7 cellular contexts compared by ENCODE assay signal in the genomic region with DNA sequence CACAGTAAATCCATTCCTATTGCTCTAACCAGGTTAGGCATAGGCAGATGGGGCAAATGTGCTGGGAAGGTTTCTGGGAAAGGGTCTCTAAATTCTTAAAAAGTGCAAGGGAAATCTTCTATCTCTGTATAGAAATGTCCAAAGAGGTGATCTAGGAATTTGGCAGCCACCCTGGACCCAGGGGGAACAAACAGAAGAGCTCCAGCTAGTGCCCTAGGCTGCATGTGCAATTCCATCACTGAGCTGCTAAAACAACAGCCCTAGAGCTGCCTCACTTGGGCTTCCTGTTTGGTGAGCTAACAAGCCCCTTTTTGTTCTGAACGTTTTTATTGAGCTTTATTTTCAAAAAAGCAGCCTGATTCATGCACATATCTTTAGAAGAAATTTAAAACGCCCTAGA. TPM values are rescaled to one million over a fixed set of nuclear protein-coding genes. Genes with fewer than 3 reads are reported as not detected.
A peak's percentile ranks its signal among the peaks of the same experiment; 100 is the strongest.
DNase-seq lines count a peak whose midpoint lies in the region; ATAC-seq, FAIRE-seq and TF ChIP-seq lines count a peak whose summit lies in the region.
"Not testable (repeated sequence)": the region's sequence is repeated elsewhere in the genome, so short reads cannot be mapped to it uniquely, and the experiment has no call there.

No MANE protein-coding gene starts in this region.

- not testable (repeated sequence) for H3K27ac ChIP-seq in CD8-positive, alpha-beta T cell (ENCODE audit: low read depth, low read length); PC-3 (ENCODE audit: low read length); endothelial cell of umbilical vein (ENCODE audit: insufficient read depth, low read depth, low read length); pancreas

- H3K27ac Mint-ChIP-seq in CD8-positive, alpha-beta T cell, result peak overlapping the region; percentile 49
- H3K27ac Mint-ChIP-seq in progenitor cell of endocrine pancreas, result peak overlapping the region; percentile 59

- H2AFZ ChIP-seq in PC-3 (ENCODE audit: low read length); endothelial cell of umbilical vein (ENCODE audit: low read depth, low read length): not testable (repeated sequence)

- not testable (repeated sequence) for BruUV-seq in PC-3 (replicated peaks; lab: Mats Ljungman, UMichigan); endothelial cell of umbilical vein (replicated peaks; lab: Mats Ljungman, UMichigan)

- H3K36me3 Mint-ChIP-seq in CD8-positive, alpha-beta T cell, result peaks cover 22% of the 10 kb centered on the region
- not testable (repeated sequence) for H3K36me3 Mint-ChIP-seq in progenitor cell of endocrine pancreas (ENCODE audit: insufficient read depth)

- not testable (repeated sequence) for H3K4me3 Mint-ChIP-seq in CD8-positive, alpha-beta T cell; progenitor cell of endocrine pancreas (ENCODE audit: low read depth)

- TF ChIP-seq CTCF in CD8-positive, alpha-beta T cell (IDR thresholded peaks at IDR 0.05); PC-3 (conservative IDR thresholded peaks at IDR 0.05; ENCODE audit: low read depth, low read length); bronchial epithelial cell (IDR thresholded peaks at IDR 0.05; ENCODE audit: insufficient read depth, low read length, severe bottlenecking); endothelial cell of umbilical vein (IDR thresholded peaks at IDR 0.05; ENCODE audit: extremely low read depth in 1 of 2, insufficient read depth in 1 of 2, low read depth in 1 of 2, low read length in 2 of 2); pancreas (IDR thresholded peaks at IDR 0.05); progenitor cell of endocrine pancreas (IDR thresholded peaks at IDR 0.05; ENCODE audit: unreplicated experiment): not testable (repeated sequence)

- not testable (repeated sequence) for TF ChIP-seq POLR2A in endothelial cell of umbilical vein (IDR thresholded peaks at IDR 0.05; ENCODE audit: low read depth, low read length)

- not testable (repeated sequence) for DNase-seq in CD8-positive, alpha-beta T cell; GM19239 (ENCODE audit: insufficient read length, low spot score); PC-3; bronchial epithelial cell (ENCODE audit: low read depth); endothelial cell of umbilical vein (ENCODE audit: low read depth, low spot score); pancreas; progenitor cell of endocrine pancreas (ENCODE audit: low spot score, unreplicated experiment)

- H3K27me3 ChIP-seq in CD8-positive, alpha-beta T cell (ENCODE audit: insufficient read depth, low read length); PC-3 (ENCODE audit: low read length); bronchial epithelial cell (ENCODE audit: control insufficient read depth, insufficient read depth, low read length); endothelial cell of umbilical vein (ENCODE audit: control insufficient read depth in 2 of 2, insufficient read depth in 2 of 2, low read length in 2 of 2); pancreas: not testable (repeated sequence)

- not testable (repeated sequence) for H3K9me3 ChIP-seq in CD8-positive, alpha-beta T cell (ENCODE audit: low read length); PC-3 (ENCODE audit: low read length); endothelial cell of umbilical vein (replicated peaks; ENCODE audit: control insufficient read depth, insufficient read depth, low read length); pancreas

- intact Hi-C loops in CD8-positive, alpha-beta T cell (cut with DNase I, micrococcal nuclease); PC-3 (cut with micrococcal nuclease); endothelial cell of umbilical vein (cut with micrococcal nuclease); pancreas (cut with DNase I): not testable (repeated sequence)

- CTCF ChIA-PET in CD8-positive, alpha-beta T cell (lab: Charles Lee); PC-3 (lab: Charles Lee); endothelial cell of umbilical vein (lab: Charles Lee): not testable (repeated sequence)

- H3K4me1 ChIP-seq in CD8-positive, alpha-beta T cell (ENCODE audit: insufficient read depth, low read length); PC-3 (ENCODE audit: insufficient read depth, low read length); endothelial cell of umbilical vein (ENCODE audit: control insufficient read depth, extremely low read depth, insufficient read depth, low read length): not testable (repeated sequence)
- peaks cover 0 to 11% (median 9%) of the 10 kb centered on the region in 3 donors for H3K4me1 ChIP-seq in pancreas

- not testable (repeated sequence) for H4K20me1 ChIP-seq in PC-3 (ENCODE audit: low read length); endothelial cell of umbilical vein (replicated peaks; ENCODE audit: control insufficient read depth, extremely low read depth, insufficient read depth, low read length)

- H3K4me2 ChIP-seq in PC-3 (ENCODE audit: low read length); endothelial cell of umbilical vein (ENCODE audit: insufficient read depth, low read length): not testable (repeated sequence)

- not testable (repeated sequence) for H3K9me2 ChIP-seq in PC-3 (replicated peaks; ENCODE audit: low read length)

- H3K9me1 ChIP-seq in endothelial cell of umbilical vein (replicated peaks; ENCODE audit: control insufficient read depth, extremely low read depth, insufficient read depth, low read length), result not testable (repeated sequence)

- not testable (repeated sequence) for H3K9me3 Mint-ChIP-seq in CD8-positive, alpha-beta T cell; progenitor cell of endocrine pancreas (ENCODE audit: low read depth)

- H3K4me1 Mint-ChIP-seq in CD8-positive, alpha-beta T cell (ENCODE audit: low read depth); progenitor cell of endocrine pancreas (ENCODE audit: low read depth): not testable (repeated sequence)

- H3K79me2 ChIP-seq in PC-3 (ENCODE audit: low read length); endothelial cell of umbilical vein (ENCODE audit: control insufficient read depth, insufficient read depth, low read length): not testable (repeated sequence)

- H3K9ac ChIP-seq in PC-3 (ENCODE audit: low read length); endothelial cell of umbilical vein (replicated peaks; ENCODE audit: extremely low read depth, insufficient read depth, low read length): not testable (repeated sequence)

- H3K27me3 Mint-ChIP-seq in CD8-positive, alpha-beta T cell (ENCODE audit: low read depth); progenitor cell of endocrine pancreas: not testable (repeated sequence)

- H3K36me3 ChIP-seq in CD8-positive, alpha-beta T cell (ENCODE audit: insufficient read depth, low read length); PC-3 (ENCODE audit: low read depth, low read length); bronchial epithelial cell (ENCODE audit: control insufficient read depth, insufficient read depth, low read length); endothelial cell of umbilical vein (ENCODE audit: control insufficient read depth in 2 of 2, extremely low read depth in 1 of 2, insufficient read depth in 2 of 2, low read length in 2 of 2); pancreas: not testable (repeated sequence)

- dilution Hi-C loops in endothelial cell of umbilical vein (cut with MboI; ENCODE audit: extremely low pct_ligation_motif_present, low sequenced_read_pairs), result not testable (repeated sequence)

- H3K4me3 ChIP-seq in CD8-positive, alpha-beta T cell (ENCODE audit: low read depth, low read length); PC-3 (ENCODE audit: low read length); bronchial epithelial cell (ENCODE audit: low read depth, low read length); endothelial cell of umbilical vein (replicated peaks in 1 of 3; ENCODE audit: insufficient read depth in 1 of 3, low read depth in 1 of 3, low read length in 3 of 3); pancreas: not testable (repeated sequence)

- H3F3A ChIP-seq in PC-3 (ENCODE audit: low read length, unreplicated experiment), result not testable (repeated sequence)

- POLR2A ChIA-PET in CD8-positive, alpha-beta T cell (lab: Charles Lee); PC-3 (lab: Charles Lee; ENCODE audit: unreplicated experiment); endothelial cell of umbilical vein (lab: Charles Lee): not testable (repeated sequence)

- WGBS in pancreas, 2 donors, result 33 to 49% methylated on average over 2 of the region's 2 CpGs

- not testable (repeated sequence) for ATAC-seq in CD8-positive, alpha-beta T cell; pancreas
- ATAC-seq in PC-3, result peak; percentile 74

- FAIRE-seq in GM19239 (lab: Jason Lieb, UNC), result peak; percentile 11
- FAIRE-seq in bronchial epithelial cell (lab: Jason Lieb, UNC), result peak; percentile 47
- FAIRE-seq in endothelial cell of umbilical vein (lab: Jason Lieb, UNC), result peak; percentile 26
- FAIRE-seq in pancreas (lab: Jason Lieb, UNC), result peak; percentile 13

RNA-seq across cellular contexts. Expression of a gene that starts 16.9 kb away (rescaled TPM):
- total RNA-seq in CD8-positive, alpha-beta T cell, result 10 to 100 TPM; 32.9 to 33.5 TPM
- total RNA-seq in PC-3 (2014; rRNA removed) (78.2 and 83.4 TPM in 2 replicates), bronchial epithelial cell (1.6 and 2.6 TPM in 2 replicates), endothelial cell of umbilical vein (21.5 and 27.8 TPM in 2 replicates), pancreas (10 to 100 TPM in 4 of 6 donors, 1 to 10 TPM in 2; 6.8 to 16.9 (median 13.9) TPM), progenitor cell of endocrine pancreas (49.4 and 50.8 TPM in 2 replicates)
- polyA plus RNA-seq in endothelial cell of umbilical vein (36.8 and 57.6 TPM in 2 replicates), pancreas (10 to 100 TPM; 27.3 to 66.3 TPM)
- 20.8 and 30.0 TPM in 2 replicates for polyA plus RNA-seq in endothelial cell of umbilical vein (2011; cell fraction: cytosol; rRNA removed)
- 14.0 and 15.1 TPM in 2 replicates for polyA plus RNA-seq in endothelial cell of umbilical vein (2011; cell fraction: nucleus; rRNA removed)
- 25.5 and 27.1 TPM in 2 replicates for polyA plus RNA-seq in endothelial cell of umbilical vein (2012)
- polyA minus RNA-seq in endothelial cell of umbilical vein, result 9.7 and 10.2 TPM in 2 replicates
- 3.6 TPM for polyA minus RNA-seq in endothelial cell of umbilical vein (2011; cell fraction: cytosol; rRNA and poly(A)+ RNA removed)
- 2.7 TPM in 2 replicates for polyA minus RNA-seq in endothelial cell of umbilical vein (2011; cell fraction: nucleus; rRNA and poly(A)+ RNA removed)

RNA-seq across cellular contexts. Expression of a gene that starts 52.5 kb away (rescaled TPM):
- total RNA-seq in CD8-positive, alpha-beta T cell, result 10 to 100 TPM; 18.8 TPM
- total RNA-seq in PC-3 (2014; rRNA removed), result 3.0 and 15.1 TPM in 2 replicates
- 5.0 and 8.7 TPM in 2 replicates for total RNA-seq in bronchial epithelial cell
- 7.2 and 14.7 TPM in 2 replicates for total RNA-seq in endothelial cell of umbilical vein
- polyA plus RNA-seq in endothelial cell of umbilical vein, result 10.2 and 10.8 TPM in 2 replicates
- 5.4 and 7.7 TPM in 2 replicates for polyA plus RNA-seq in endothelial cell of umbilical vein (2011; cell fraction: cytosol; rRNA removed)
- 63.7 and 69.7 TPM in 2 replicates for polyA plus RNA-seq in endothelial cell of umbilical vein (2011; cell fraction: nucleus; rRNA removed)
- 5.1 and 7.8 TPM in 2 replicates for polyA plus RNA-seq in endothelial cell of umbilical vein (2012)
- 20.1 and 28.7 TPM in 2 replicates for polyA minus RNA-seq in endothelial cell of umbilical vein
- 0.51 TPM for polyA minus RNA-seq in endothelial cell of umbilical vein (2011; cell fraction: cytosol; rRNA and poly(A)+ RNA removed)
- 12.2 and 17.2 TPM in 2 replicates for polyA minus RNA-seq in endothelial cell of umbilical vein (2011; cell fraction: nucleus; rRNA and poly(A)+ RNA removed)
- total RNA-seq in pancreas, result 10 to 100 TPM in 4 of 6 donors, 1 to 10 TPM in 2; 8.3 to 17.6 (median 13.8) TPM
- 10 to 100 TPM; 16.0 to 20.1 TPM for polyA plus RNA-seq in pancreas
- total RNA-seq in progenitor cell of endocrine pancreas, result 19.5 and 22.8 TPM in 2 replicates
